8 cellular contexts compared by ENCODE assay signal in genomic region chr1:119674835-119675289, GRCh38. TPM values are rescaled to one million over a fixed set of nuclear protein-coding genes. Genes with fewer than 3 reads are reported as not detected.
A peak's percentile ranks its signal among the peaks of the same experiment; 100 is the strongest.
DNase-seq lines count a peak whose midpoint lies in the region; ATAC-seq and TF ChIP-seq lines count a peak whose summit lies in the region.

No MANE protein-coding gene starts in this region.

- no peaks in the 10 kb centered on the region for H3K79me2 ChIP-seq in SK-N-SH (ENCODE audit: insufficient read depth)

- H3K27me3 ChIP-seq in SK-N-SH (ENCODE audit: insufficient read depth): no peaks in the 10 kb centered on the region

- POLR2A ChIA-PET in SK-N-SH (lab: Yijun Ruan, JAX): interaction anchor here (0.6 to 0.7 kb wide), 2 partner anchors 26 to 27 kb away, joined by 3 read pairs; partner anchors contain the start of gene ZNF697

- H3K27ac ChIP-seq in SK-N-SH (ENCODE audit: low read depth in 2 of 2, low read length in 1 of 2): peak overlapping the region; percentile 75 to 97; a peak in 3 of 4 replicates

- H3K27ac Mint-ChIP-seq in progenitor cell of endocrine pancreas: peak overlapping the region; percentile 87

- H3K4me1 ChIP-seq in SK-N-SH (ENCODE audit: control insufficient read depth in 1 of 2, insufficient read depth in 2 of 2, low read depth in 1 of 2, low read length in 1 of 2): peaks cover 3 to 20% of the 10 kb centered on the region in 2 experiments; a peak in 3 of 4 replicates

- H3K9me2 ChIP-seq in SK-N-SH: no peaks in the 10 kb centered on the region

- H3K4me1 Mint-ChIP-seq in progenitor cell of endocrine pancreas (ENCODE audit: low read depth): peaks cover 30% of the 10 kb centered on the region

- H3K4me3 ChIP-seq in SK-N-SH (ENCODE audit: low read depth in 2 of 2, low read length in 1 of 2) (peak overlapping the region; percentile 49 to 50), fibroblast of villous mesenchyme (ENCODE audit: low read depth, low read length) (peak overlapping the region; percentile 58)

- peak overlapping the region; percentile 64 for H3K4me2 ChIP-seq in SK-N-SH

- H3K36me3 Mint-ChIP-seq in progenitor cell of endocrine pancreas (ENCODE audit: insufficient read depth): no peaks in the 10 kb centered on the region

- H2AFZ ChIP-seq in SK-N-SH (ENCODE audit: low read depth): peak overlapping the region; percentile 77; the same call in 1 of the 2 replicates

- peak overlapping the region; percentile 77 for H3K4me3 Mint-ChIP-seq in progenitor cell of endocrine pancreas (ENCODE audit: low read depth)

- CTCF ChIA-PET in SK-N-SH (lab: Yijun Ruan, JAX): interaction anchor here (0.6 to 4.5 kb wide), 37 partner anchors 9 to 199 kb away, joined by 3 to 102 read pairs (median 6); partner anchors contain the start of genes PHGDH and ZNF697

- 46% methylated on average over 6 of the region's 6 CpGs for WGBS in SK-N-SH (ENCODE audit: low lambda C conversion rate)

- no peaks in the 10 kb centered on the region for H3K36me3 ChIP-seq in SK-N-SH (replicated peaks in 1 of 2; ENCODE audit: control insufficient read depth in 1 of 2, insufficient read depth in 2 of 2, low read length in 1 of 2)

- TF ChIP-seq RAD21 in SK-N-SH (IDR thresholded peaks at IDR 0.05; ENCODE audit: low read length): no peak

- H3F3A ChIP-seq in SK-N-SH (replicated peaks; ENCODE audit: insufficient read depth): peaks cover 14% of the 10 kb centered on the region

- H3K27me3 Mint-ChIP-seq in progenitor cell of endocrine pancreas: no peaks in the 10 kb centered on the region

- TF ChIP-seq EP300 in SK-N-SH (IDR thresholded peaks at IDR 0.05; ENCODE audit: borderline replicate concordance in 1 of 2, low read depth in 1 of 2, low read length in 1 of 2): no peak

- H3K9me3 Mint-ChIP-seq in progenitor cell of endocrine pancreas (ENCODE audit: low read depth): no peaks in the 10 kb centered on the region

- H4K20me1 ChIP-seq in SK-N-SH (ENCODE audit: insufficient read depth): no peaks in the 10 kb centered on the region

- H3K9me3 ChIP-seq in SK-N-SH: no peaks in the 10 kb centered on the region

- ATAC-seq in HG02759 (IDR thresholded peaks at IDR 0.05; ENCODE audit: unreplicated experiment) (no peak), GM19455 (IDR thresholded peaks at IDR 0.05; ENCODE audit: unreplicated experiment) (no peak)

- DNase-seq in GM03348 (ENCODE audit: low spot score): peak; percentile 65
- DNase-seq in HS-5 (ENCODE audit: low read depth): peak; percentile 73
- no peak for DNase-seq in SK-N-SH
- peak; percentile 85 for DNase-seq in fibroblast of villous mesenchyme (ENCODE audit: low read depth)
- no peak for DNase-seq in progenitor cell of endocrine pancreas (ENCODE audit: low spot score, unreplicated experiment)
- DNase-seq in NCI-H748 treated with DMSO at 0.1 percent for 48 hours (lab: John Stamatoyannopoulos, UW): no peak

- no peak for TF ChIP-seq CTCF in SK-N-SH (IDR thresholded peaks at IDR 0.05)
- peak; percentile 55 for TF ChIP-seq CTCF in fibroblast of villous mesenchyme (IDR thresholded peaks at IDR 0.05; ENCODE audit: insufficient read depth, low read depth, low read length)
- TF ChIP-seq CTCF in progenitor cell of endocrine pancreas (IDR thresholded peaks at IDR 0.05; ENCODE audit: unreplicated experiment): no peak

- peak overlapping the region; percentile 67; the same call in 1 of the 2 replicates for H3K9ac ChIP-seq in SK-N-SH

TF ChIP-seq in SK-N-SH, 30 proteins besides CTCF, POLR2A, EP300 and RAD21:
- TF ChIP-seq PBX3 (IDR thresholded peaks at IDR 0.05) (peak; percentile 22; the same call in 1 of the 2 replicates), GABPA (IDR thresholded peaks at IDR 0.05; ENCODE audit: low read depth) (no peak)

RNA-seq across cellular contexts. Expression of gene ZNF697, which starts 26.8 kb away (rescaled TPM):
- 3.4 and 4.1 TPM in 2 replicates for polyA plus RNA-seq in SK-N-SH (2012; rRNA removed)
- polyA plus RNA-seq in SK-N-SH (2012; cell fraction: cytosol; rRNA removed): 4.6 and 4.8 TPM in 2 replicates
- 5.4 and 7.5 TPM in 2 replicates for polyA plus RNA-seq in SK-N-SH (2012; cell fraction: nucleus; rRNA removed)
- total RNA-seq in fibroblast of villous mesenchyme (13.2 and 14.2 TPM in 2 replicates), progenitor cell of endocrine pancreas (21.3 and 22.3 TPM in 2 replicates)

RNA-seq across cellular contexts. Expression of gene PHGDH, which starts 36.9 kb away (rescaled TPM):
- 30.2 and 30.9 TPM in 2 replicates for polyA plus RNA-seq in SK-N-SH (2012; rRNA removed)
- 19.9 and 21.5 TPM in 2 replicates for polyA plus RNA-seq in SK-N-SH (2012; cell fraction: cytosol; rRNA removed)
- 42.6 and 47.8 TPM in 2 replicates for polyA plus RNA-seq in SK-N-SH (2012; cell fraction: nucleus; rRNA removed)
- total RNA-seq in fibroblast of villous mesenchyme (80.7 and 184 TPM in 2 replicates), progenitor cell of endocrine pancreas (428 and 452 TPM in 2 replicates)

Comparison
In these comparisons a context has a peak if more than half of its experiments do, and no peak if none do; other contexts are left out.
1. DNase-seq: peak in GM03348 (single experiment), HS-5 (single experiment) and fibroblast of villous mesenchyme (single experiment); none in SK-N-SH (single experiment), progenitor cell of endocrine pancreas (single experiment) and NCI-H748 treated with DMSO at 0.1 percent for 48 hours (single experiment).